In genomic region chr6:11418290-11418905, GRCh38 we compare ENCODE assay signal across 24 cellular contexts.
A peak's percentile ranks its signal among the peaks of the same experiment; 100 is the strongest.
DNase-seq lines count a peak whose midpoint lies in the region; ATAC-seq and TF ChIP-seq lines count a peak whose summit lies in the region.
"Had no signal": no experiment of that assay in that cellular context is flagged by ENCODE, and none has a peak within 500 bp of the region (broad histone marks: within the 10 kb centered on the region; RNA-seq: fewer than 3 reads in every experiment).

No MANE protein-coding gene starts in this region.

- H3K27ac ChIP-seq in heart left ventricle (peak overlapping the region in 11 of 12 donors; percentile 18 to 58 (median 40)), skeletal muscle tissue (ENCODE audit: low read depth, low read length) (peak overlapping the region; percentile 46)
- H3K27ac ChIP-seq: 22Rv1, C4-2B had no signal

- H3K27me3 Mint-ChIP-seq in Caco-2 (ENCODE audit: insufficient read depth, unreplicated experiment), result no peaks in the 10 kb centered on the region
- H3K27me3 Mint-ChIP-seq: B cell had no signal

- peak overlapping the region; percentile 47 for H3K27ac Mint-ChIP-seq in Caco-2 (ENCODE audit: unreplicated experiment)
- H3K27ac Mint-ChIP-seq: B cell; CD8-positive, alpha-beta T cell had no signal

- POLR2A ChIA-PET in Caco-2 (lab: Charles Lee), result no interaction called here

- ATAC-seq in heart left ventricle (peak in 1 of 4 donors; percentile 89), GM18519 (IDR thresholded peaks at IDR 0.05; ENCODE audit: low FRiP score, unreplicated experiment) (no peak)
- ATAC-seq: CD8-positive, alpha-beta T cell; PC-3 had no signal

- H3K4me1 Mint-ChIP-seq in Caco-2 (ENCODE audit: low read depth, unreplicated experiment), result peaks cover 36% of the 10 kb centered on the region

- no peaks in the 10 kb centered on the region for H3K36me3 ChIP-seq in heart left ventricle
- no peaks in the 10 kb centered on the region for H3K36me3 ChIP-seq in Caco-2 (ENCODE audit: control insufficient read depth, insufficient read depth, low read length)
- H3K36me3 ChIP-seq in skeletal muscle tissue (ENCODE audit: control insufficient read depth in 3 of 3, insufficient read depth in 3 of 3, low read length in 3 of 3), result no peaks in the 10 kb centered on the region
- H3K36me3 ChIP-seq: MG63 had no signal

- H3K4me3 ChIP-seq in heart left ventricle, result no peak overlapping the region
- H3K4me3 ChIP-seq in Caco-2 (ENCODE audit: low read depth, low read length), result no peak overlapping the region
- no peak overlapping the region for H3K4me3 ChIP-seq in skeletal muscle tissue (ENCODE audit: low read length in 3 of 3)
- H3K4me3 ChIP-seq: MG63 had no signal

- DNase-seq in heart left ventricle (no peak), cardiac septum (ENCODE audit: low spot score) (no peak), Caco-2 (no peak), dermis blood vessel endothelial cell (peak; percentile 91)
- no peak for DNase-seq in activated T-cell treated with anti-CD3 and anti-CD28 coated beads, Interleukin-2, amount 50 U/mL, for 1 hour
- DNase-seq: Calu3; CD8-positive, alpha-beta T cell; DMS79 treated with DMSO at 0.1 percent for 48 hours; GF-D8; HCEC 1CT; KG1; MG63; NCI-H1105 treated with DMSO at 0.1 percent for 48 hours; NCI-H146; NCI-H2029; NCI-H446; NCI-H524 treated with DMSO at 0.1 percent for 48 hours; NCI-H774; PC-3 had no signal

- WGBS in heart left ventricle, 4 donors, result 50 to 68% (median 63%) methylated on average over 2 of the region's 2 CpGs

- H3K4me1 ChIP-seq in heart left ventricle, result peaks cover 0 to 10% (median 0%) of the 10 kb centered on the region in 12 donors
- H3K4me1 ChIP-seq in Caco-2, result peaks cover 44% of the 10 kb centered on the region
- H3K4me1 ChIP-seq in skeletal muscle tissue (ENCODE audit: control insufficient read depth in 3 of 3, insufficient read depth in 3 of 3, low read length in 3 of 3), result no peaks in the 10 kb centered on the region

- CTCF ChIA-PET in Caco-2 (lab: Charles Lee), result no interaction called here

- intact Hi-C loops in heart left ventricle (cut with DNase I), result no loop called here
- intact Hi-C loops in cardiac septum (cut with DNase I), result no loop called here
- intact Hi-C loops in Caco-2 (cut with micrococcal nuclease; ENCODE audit: unreplicated experiment), result no loop called here

- H3K4me3 Mint-ChIP-seq in Caco-2 (ENCODE audit: unreplicated experiment), result no peak overlapping the region
- H3K4me3 Mint-ChIP-seq: B cell; CD8-positive, alpha-beta T cell had no signal

- H3K9ac ChIP-seq in skeletal muscle tissue (ENCODE audit: low read depth in 1 of 3, low read length in 3 of 3), result no peak overlapping the region

- H3K9me3 Mint-ChIP-seq in Caco-2 (ENCODE audit: unreplicated experiment), result peaks cover 11% of the 10 kb centered on the region
- H3K9me3 Mint-ChIP-seq: CD8-positive, alpha-beta T cell had no signal

- H3K9me3 ChIP-seq in heart left ventricle, result peaks cover 0 to 18% (median 0%) of the 10 kb centered on the region in 12 donors
- H3K9me3 ChIP-seq in Caco-2, result peaks cover 8% of the 10 kb centered on the region
- peaks cover 0 to 4% (median 0%) of the 10 kb centered on the region in 3 donors for H3K9me3 ChIP-seq in skeletal muscle tissue (ENCODE audit: control insufficient read depth in 3 of 3, low read length in 3 of 3)
- H3K9me3 ChIP-seq: MG63 had no signal

- TF ChIP-seq CTCF in heart left ventricle (IDR thresholded peaks at IDR 0.05) (no peak), Caco-2 (IDR thresholded peaks at IDR 0.05; ENCODE audit: insufficient read depth in 1 of 2, low read depth in 1 of 2, low read length in 1 of 2, severe bottlenecking in 1 of 2, unreplicated experiment in 1 of 2) (no peak)

- H3K27me3 ChIP-seq in heart left ventricle, result no peaks in the 10 kb centered on the region
- H3K27me3 ChIP-seq in Caco-2 (replicated peaks; ENCODE audit: control insufficient read depth, insufficient read depth, low read length), result no peaks in the 10 kb centered on the region
- H3K27me3 ChIP-seq in skeletal muscle tissue (ENCODE audit: control insufficient read depth in 3 of 3, insufficient read depth in 3 of 3, low read length in 3 of 3), result no peaks in the 10 kb centered on the region
- H3K27me3 ChIP-seq: MG63 had no signal

- H3K36me3 Mint-ChIP-seq in Caco-2 (ENCODE audit: insufficient read depth, unreplicated experiment), result no peaks in the 10 kb centered on the region
- H3K36me3 Mint-ChIP-seq: CD8-positive, alpha-beta T cell had no signal

- no peak for TF ChIP-seq POLR2A in heart left ventricle (IDR thresholded peaks at IDR 0.05)

- BruUV-seq in Caco-2 (replicated peaks; lab: Mats Ljungman, UMichigan), result no TSS peak
